Comparison of ENCODE assay signal across 27 cellular contexts in genomic region chr20:42886801-42887200, GRCh38.
DNase-seq lines count a peak whose midpoint lies in the region; ATAC-seq, FAIRE-seq and TF ChIP-seq lines count a peak whose summit lies in the region.
"Had no signal": no experiment of that assay in that cellular context is flagged by ENCODE, and none has a peak within 500 bp of the region (broad histone marks: within the 10 kb centered on the region; RNA-seq: fewer than 3 reads in every experiment).

No MANE protein-coding gene starts in this region.

- H3K4me1 ChIP-seq in SJCRH30 (peaks cover 23% of the 10 kb centered on the region), neuronal stem cell (ENCODE audit: control insufficient read depth in 2 of 2, insufficient read depth in 1 of 2, low read depth in 1 of 2, low read length in 2 of 2) (no peaks in the 10 kb centered on the region)
- H3K4me1 ChIP-seq: BE2C, BLaER1 had no signal

- no peaks in the 10 kb centered on the region for H3K79me1 ChIP-seq in neuronal stem cell (ENCODE audit: low read depth, low read length)

- DNase-seq in SJCRH30 (peak; percentile 55 to 65), bronchial epithelial cell (ENCODE audit: low read depth) (no peak), islet precursor cell (peak; percentile 26), neuronal stem cell (ENCODE audit: low spot score) (no peak), midbrain (lab: John Stamatoyannopoulos, UW) (no peak)
- DNase-seq in activated T-cell treated with anti-CD3 and anti-CD28 coated beads, Interleukin-2, amount 50 U/mL, for 48 hours: no peak
- DNase-seq: 8988T; ACHN; BE2C; C1 segment of cervical spinal cord; CD4-positive, alpha-beta memory T cell; CD4-positive, CD25-positive, alpha-beta regulatory T cell; CD8-positive, alpha-beta memory T cell; COR-L47; DMS 273 treated with DMSO at 0.1 percent for 48 hours; DMS153; DMS53; DMS79; DND-41; EL; GDM1 had no signal

- no CpG with 5 or more reads among the region's 2 CpGs for WGBS in neuronal stem cell (ENCODE audit: extremely low coverage in 2 of 2, insufficient read length in 2 of 2, insufficient replicate concordance in 1 of 2), 2 donors

- no peak overlapping the region for H2AK5ac ChIP-seq in neuronal stem cell (ENCODE audit: low read depth, low read length)

- TF ChIP-seq CTCF in bronchial epithelial cell (IDR thresholded peaks at IDR 0.05; ENCODE audit: insufficient read depth, low read length, severe bottlenecking): no peak

- no peak overlapping the region for H3K14ac ChIP-seq in neuronal stem cell (ENCODE audit: low read length)

- no peak overlapping the region for H3K4me2 ChIP-seq in neuronal stem cell (ENCODE audit: insufficient read depth, low read length, poor library complexity, severe bottlenecking)
- H3K4me2 ChIP-seq: BLaER1 had no signal

- no peak overlapping the region for H2BK5ac ChIP-seq in neuronal stem cell (ENCODE audit: low read length)

- H3K27me3 ChIP-seq in SJCRH30 (no peaks in the 10 kb centered on the region), bronchial epithelial cell (ENCODE audit: control insufficient read depth, insufficient read depth, low read length) (no peaks in the 10 kb centered on the region), neuronal stem cell (ENCODE audit: control insufficient read depth in 3 of 3, insufficient read depth in 3 of 3, low read depth in 1 of 3, low read length in 3 of 3) (no peaks in the 10 kb centered on the region)
- H3K27me3 ChIP-seq: BE2C, BLaER1 had no signal

- no peak overlapping the region for H3K23ac ChIP-seq in neuronal stem cell (ENCODE audit: low read depth, low read length, poor library complexity)

- no peak overlapping the region for H2BK120ac ChIP-seq in neuronal stem cell (ENCODE audit: low read depth, low read length)

- H4K91ac ChIP-seq in neuronal stem cell (ENCODE audit: low read depth, low read length, poor library complexity): no peak overlapping the region

- H3K9me3 ChIP-seq in SJCRH30 (replicated peaks) (peaks cover 2% of the 10 kb centered on the region), neuronal stem cell (replicated peaks in 1 of 2; ENCODE audit: control insufficient read depth in 2 of 2, insufficient read depth in 1 of 2, low read depth in 1 of 2, low read length in 2 of 2) (no peaks in the 10 kb centered on the region)
- H3K9me3 ChIP-seq: BE2C had no signal

- H3K36me3 ChIP-seq in SJCRH30 (no peaks in the 10 kb centered on the region), bronchial epithelial cell (ENCODE audit: control insufficient read depth, insufficient read depth, low read length) (no peaks in the 10 kb centered on the region), neuronal stem cell (replicated peaks in 1 of 2; ENCODE audit: control insufficient read depth in 2 of 2, insufficient read depth in 2 of 2, low read length in 2 of 2) (no peaks in the 10 kb centered on the region)
- H3K36me3 ChIP-seq: BE2C, BLaER1 had no signal

- peak; percentile 32 for FAIRE-seq in bronchial epithelial cell (lab: Jason Lieb, UNC)
- FAIRE-seq: A204.1, GM12878, GM12892 had no signal

- H3K9ac ChIP-seq in neuronal stem cell (ENCODE audit: low read depth, low read length, poor library complexity): no peak overlapping the region
- H3K9ac ChIP-seq: BLaER1 had no signal

- H3K4ac ChIP-seq in neuronal stem cell (ENCODE audit: low read length): no peak overlapping the region

- H3K18ac ChIP-seq in neuronal stem cell (ENCODE audit: low read length): peak overlapping the region; percentile 9

- no peak overlapping the region for H2BK12ac ChIP-seq in neuronal stem cell (ENCODE audit: low read length)

- no peak for ATAC-seq in GM18520 (IDR thresholded peaks at IDR 0.05; ENCODE audit: unreplicated experiment)
- ATAC-seq in HG02870 (IDR thresholded peaks at IDR 0.05; ENCODE audit: unreplicated experiment): no peak
- ATAC-seq: GM12878 had no signal

- no peak overlapping the region for H4K8ac ChIP-seq in neuronal stem cell (ENCODE audit: low read depth, low read length)

- peak overlapping the region; percentile 86 for H3K27ac ChIP-seq in SJCRH30
- H3K27ac ChIP-seq in neuronal stem cell (replicated peaks; ENCODE audit: low read length): no peak overlapping the region
- H3K27ac ChIP-seq: BLaER1 had no signal

- no peak overlapping the region for H2AFZ ChIP-seq in neuronal stem cell (ENCODE audit: low read length)

- H3K4me3 ChIP-seq in SJCRH30 (no peak overlapping the region), bronchial epithelial cell (ENCODE audit: low read depth, low read length) (no peak overlapping the region), neuronal stem cell (ENCODE audit: low read length in 2 of 2) (no peak overlapping the region)
- H3K4me3 ChIP-seq: BLaER1, GM12878 had no signal

- H2BK15ac ChIP-seq in neuronal stem cell (ENCODE audit: low read length): no peak overlapping the region

Comparison
In these comparisons a context has a peak if more than half of its experiments do, and no peak if none do; other contexts are left out.
1. DNase-seq: peak in SJCRH30 (2 of 2) and islet precursor cell (single experiment); none in bronchial epithelial cell (single experiment), neuronal stem cell (single experiment), midbrain (single experiment) and activated T-cell treated with anti-CD3 and anti-CD28 coated beads, Interleukin-2, amount 50 U/mL, for 48 hours (0 of 2).